In genomic region chr22:47420211-47420610, GRCh38 we compare ENCODE assay signal across 5 cellular contexts.
"Had no signal": no experiment of that assay in that cellular context is flagged by ENCODE, and none has a peak within 500 bp of the region (broad histone marks: within the 10 kb centered on the region; RNA-seq: fewer than 3 reads in every experiment).

No MANE protein-coding gene starts in this region.

- H3K4me3 ChIP-seq: GM23338, K562 had no signal

- DNase-seq: H9, HCEC 1CT, IMR-90 had no signal
